Comparison of ENCODE assay signal across 20 cellular contexts in genomic region chr7:3558410-3558809, GRCh38.
DNase-seq lines count a peak whose midpoint lies in the region; ATAC-seq, FAIRE-seq and TF ChIP-seq lines count a peak whose summit lies in the region.
"Had no signal": no experiment of that assay in that cellular context is flagged by ENCODE, and none has a peak within 500 bp of the region (broad histone marks: within the 10 kb centered on the region; RNA-seq: fewer than 3 reads in every experiment).

No MANE protein-coding gene starts in this region.

- WGBS in small intestine, 3 donors: 42 to 44% (median 43%) methylated on average over 2 of the region's 2 CpGs

- peak overlapping the region; percentile 7 for H3K9ac ChIP-seq in skeletal muscle satellite cell (ENCODE audit: low read depth, low read length)

- no peak overlapping the region for H3K4me3 ChIP-seq in skeletal muscle satellite cell (ENCODE audit: low read length)
- no peak overlapping the region for H3K4me3 ChIP-seq in small intestine (ENCODE audit: low read depth in 1 of 2, low read length in 2 of 2)
- H3K4me3 ChIP-seq: K562, ovary, Peyer's patch, skin epidermis, uterus had no signal

- H3K4me2 ChIP-seq in skeletal muscle satellite cell (ENCODE audit: low read length): peak overlapping the region; percentile 75

- H3K36me3 ChIP-seq in skeletal muscle satellite cell (ENCODE audit: insufficient read depth, low read length) (no peaks in the 10 kb centered on the region), small intestine (ENCODE audit: control insufficient read depth in 2 of 2, insufficient read depth in 2 of 2, low read length in 2 of 2) (no peaks in the 10 kb centered on the region)
- H3K36me3 ChIP-seq: ovary, Peyer's patch, uterus had no signal

- H3K9me3 ChIP-seq in skeletal muscle satellite cell (replicated peaks; ENCODE audit: low read length) (no peaks in the 10 kb centered on the region), small intestine (ENCODE audit: control insufficient read depth, low read depth) (no peaks in the 10 kb centered on the region)
- H3K9me3 ChIP-seq: ovary, Peyer's patch, uterus had no signal

- no peak overlapping the region for H3K27ac ChIP-seq in small intestine (ENCODE audit: low read depth in 1 of 2, low read length in 1 of 2)
- H3K27ac ChIP-seq: Peyer's patch, uterus had no signal

- no peak for FAIRE-seq in small intestine (lab: Jason Lieb, UNC)
- FAIRE-seq: K562 had no signal

- DNase-seq in NCI-H146 (lab: John Stamatoyannopoulos, UW) (peak; percentile 82), islet precursor cell (peak; percentile 63), NCI-H510A (lab: John Stamatoyannopoulos, UW) (no peak), small intestine (no peak)
- DNase-seq: activated CD4-positive, alpha-beta T cell treated with anti-CD3 and anti-CD28 coated beads, Interleukin-2, amount 50 U/mL, for 1 hour; activated gamma-delta T cell treated with Interleukin-2 at 50 U/mL for 16 hours; anterior cingulate cortex; endodermal cell; foreskin fibroblast; NCI-H2029; NCI-H524 treated with DMSO at 0.1 percent for 48 hours; ovary; Peyer's patch; stimulated activated CD4-positive, alpha-beta T cell treated with anti-CD3 and anti-CD28 coated beads, Interleukin-4, amount 100 ng/mL, for 4 hours; uterus had no signal

- peaks cover 19% of the 10 kb centered on the region for H3K4me1 ChIP-seq in skeletal muscle satellite cell (ENCODE audit: control insufficient read depth, insufficient read depth, low read length)
- no peaks in the 10 kb centered on the region for H3K4me1 ChIP-seq in small intestine (ENCODE audit: control insufficient read depth in 2 of 2, insufficient read depth in 1 of 2, low read depth in 1 of 2, low read length in 1 of 2)
- H3K4me1 ChIP-seq: Peyer's patch, uterus had no signal

- ATAC-seq in SK-N-SH treated with all-trans-retinoic acid at 6 μM for 48 hours (peak; percentile 92), GM21423 (IDR thresholded peaks at IDR 0.05; ENCODE audit: unreplicated experiment) (no peak)
- ATAC-seq: K562 had no signal

- H3K27me3 ChIP-seq in skeletal muscle satellite cell (ENCODE audit: control insufficient read depth, insufficient read depth, low read length) (no peaks in the 10 kb centered on the region), small intestine (ENCODE audit: control insufficient read depth in 2 of 2, insufficient read depth in 2 of 2, low read length in 2 of 2) (no peaks in the 10 kb centered on the region)
- H3K27me3 ChIP-seq: ovary, Peyer's patch, uterus had no signal

TF ChIP-seq in SK-N-SH treated with all-trans-retinoic acid at 6 μM for 48 hours, 23 proteins besides CTCF, POLR2A, EP300 and RAD21:
- TF ChIP-seq ISL1 (CRISPR knock-in tag; IDR thresholded peaks at IDR 0.05) (peak; percentile 47; the same call in 1 of the 2 replicates), ZNF8 (CRISPR knock-in tag; IDR thresholded peaks at IDR 0.05) (no peak), SNAI2 (CRISPR knock-in tag; IDR thresholded peaks at IDR 0.05) (0 out of 2 replicates have a peak, but pooled peaks have one; percentile 27), TCF4 (CRISPR knock-in tag; IDR thresholded peaks at IDR 0.05; ENCODE audit: borderline replicate concordance) (peak; percentile 89), TSHZ2 (CRISPR knock-in tag; IDR thresholded peaks at IDR 0.05) (peak; percentile 76; the same call in 1 of the 2 replicates), ZC3H10 (CRISPR knock-in tag; IDR thresholded peaks at IDR 0.05) (no peak)

Comparison
In these comparisons a context has a peak if more than half of its experiments do, and no peak if none do; other contexts are left out.
1. DNase-seq: peak in NCI-H146 (single experiment) and islet precursor cell (single experiment); none in NCI-H510A (single experiment) and small intestine (single experiment).